In the genomic region with DNA sequence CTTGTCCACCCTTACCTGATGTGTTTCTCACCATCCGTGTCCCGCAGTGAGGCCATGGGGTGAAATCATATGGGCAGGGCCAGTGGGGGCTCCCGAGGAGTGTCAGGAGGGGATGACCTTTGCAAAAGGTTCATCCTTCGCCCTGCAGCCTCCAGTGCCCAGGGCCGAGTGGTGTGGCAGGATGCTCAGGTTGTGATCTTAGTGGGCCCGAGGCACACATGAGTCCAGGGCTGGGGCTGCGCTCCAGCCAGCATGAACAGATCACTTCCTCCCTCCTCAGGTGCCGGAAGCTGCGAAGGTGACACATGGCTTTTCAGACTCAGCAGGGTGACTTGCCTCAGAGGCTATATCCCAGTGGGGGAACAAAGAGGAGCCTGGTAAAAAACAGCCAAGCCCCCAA, we compare ENCODE assay signal across 10 cellular contexts. TPM values are rescaled to one million over a fixed set of nuclear protein-coding genes. Genes with fewer than 3 reads are reported as not detected.
DNase-seq lines count a peak whose midpoint lies in the region; ATAC-seq and TF ChIP-seq lines count a peak whose summit lies in the region.
"Had no signal": no experiment of that assay in that cellular context is flagged by ENCODE, and none has a peak within 500 bp of the region (broad histone marks: within the 10 kb centered on the region; RNA-seq: fewer than 3 reads in every experiment).

No MANE protein-coding gene starts in this region.

- WGBS in esophagus squamous epithelium, 2 donors, result 62 to 85% methylated on average over 4 to 6 of the region's 9 CpGs

- peaks cover 9% of the 10 kb centered on the region; the same call in 1 of the 2 replicates for H4K20me1 ChIP-seq in OCI-LY3 (ENCODE audit: insufficient read depth, low read length)

- H3K27ac ChIP-seq in OCI-LY3 (ENCODE audit: low read length), result peak overlapping the region; percentile 89
- H3K27ac ChIP-seq in esophagus squamous epithelium, result peak overlapping the region; percentile 95 to 100 (median 99)

- H3K36me3 Mint-ChIP-seq in T-helper 2 cell treated with Interferon-gamma antibody and Interleukin-4, amounts not matched to agents 5 μg/mL and 100 μg/mL, for 36 hours (ENCODE audit: low read depth), result peaks cover 27% of the 10 kb centered on the region
- H3K36me3 Mint-ChIP-seq in stimulated activated memory B cell treated with anti-CD40 and anti-IgM and Interleukin-4, amounts not matched to agents 10 μg/mL and 1 μg/mL and 100 μg/mL, for 72 hours, result peaks cover 48% of the 10 kb centered on the region

- TF ChIP-seq POLR2A in esophagus squamous epithelium (IDR thresholded peaks at IDR 0.05), result no peak

- no peak overlapping the region for H3K4me3 Mint-ChIP-seq in T-helper 2 cell treated with Interferon-gamma antibody and Interleukin-4, amounts not matched to agents 5 μg/mL and 100 μg/mL, for 36 hours
- peak overlapping the region; percentile 71 for H3K4me3 Mint-ChIP-seq in stimulated activated memory B cell treated with anti-CD40 and anti-IgM and Interleukin-4, amounts not matched to agents 10 μg/mL and 1 μg/mL and 100 μg/mL, for 72 hours

- intact Hi-C loops in esophagus squamous epithelium (cut with DNase I), result no loop called here

- H3K27me3 ChIP-seq in OCI-LY3 (ENCODE audit: low read depth, low read length) (no peaks in the 10 kb centered on the region), esophagus squamous epithelium (no peaks in the 10 kb centered on the region)
- H3K27me3 ChIP-seq: adrenal gland had no signal

- H3K79me2 ChIP-seq in OCI-LY3 (ENCODE audit: low read length), result peaks cover 33% of the 10 kb centered on the region

- H3K36me3 ChIP-seq in OCI-LY3 (replicated peaks; ENCODE audit: low read depth, low read length), result peaks cover 38% of the 10 kb centered on the region
- H3K36me3 ChIP-seq in esophagus squamous epithelium, result peaks cover 0 to 40% (median 0%) of the 10 kb centered on the region in 3 donors

- no peak for DNase-seq in T-helper 2 cell treated with Interferon-gamma antibody and Interleukin-4, amounts not matched to agents 5 μg/mL and 100 μg/mL, for 36 hours (ENCODE audit: low spot score)
- DNase-seq in T-helper 2 cell, result no peak
- no peak for DNase-seq in esophagus squamous epithelium (lab: John Stamatoyannopoulos, UW)
- no peak for DNase-seq in NCI-H748 treated with DMSO at 0.1 percent for 48 hours (lab: John Stamatoyannopoulos, UW)
- DNase-seq in ureter (ENCODE audit: low spot score), result no peak
- DNase-seq in stimulated activated CD4-positive, alpha-beta T cell treated with anti-CD3 and anti-CD28 coated beads, Interleukin-2, amount 100 ng/mL, for 24 hours, result no peak

- H3K4me1 ChIP-seq in OCI-LY3 (ENCODE audit: low read length), result peaks cover 62% of the 10 kb centered on the region
- H3K4me1 ChIP-seq in esophagus squamous epithelium, result peaks cover 61 to 86% (median 65%) of the 10 kb centered on the region in 3 donors

- no peak for ATAC-seq in stimulated activated memory B cell treated with anti-CD40 and anti-IgM and Interleukin-4, amounts not matched to agents 10 μg/mL and 1 μg/mL and 100 μg/mL, for 72 hours
- ATAC-seq: psoas muscle had no signal

- H2AFZ ChIP-seq in OCI-LY3 (ENCODE audit: low read depth, low read length), result no peak overlapping the region

- H3K4me1 Mint-ChIP-seq in T-helper 2 cell treated with Interferon-gamma antibody and Interleukin-4, amounts not matched to agents 5 μg/mL and 100 μg/mL, for 36 hours (ENCODE audit: low read depth), result peaks cover 31% of the 10 kb centered on the region
- H3K4me1 Mint-ChIP-seq in stimulated activated memory B cell treated with anti-CD40 and anti-IgM and Interleukin-4, amounts not matched to agents 10 μg/mL and 1 μg/mL and 100 μg/mL, for 72 hours, result peaks cover 75% of the 10 kb centered on the region

- H3K9me3 ChIP-seq in OCI-LY3 (ENCODE audit: insufficient read depth, low read length) (no peaks in the 10 kb centered on the region), esophagus squamous epithelium (no peaks in the 10 kb centered on the region)
- H3K9me3 ChIP-seq: adrenal gland, psoas muscle had no signal

- no peaks in the 10 kb centered on the region for H3K9me3 Mint-ChIP-seq in T-helper 2 cell treated with Interferon-gamma antibody and Interleukin-4, amounts not matched to agents 5 μg/mL and 100 μg/mL, for 36 hours
- no peaks in the 10 kb centered on the region for H3K9me3 Mint-ChIP-seq in stimulated activated memory B cell treated with anti-CD40 and anti-IgM and Interleukin-4, amounts not matched to agents 10 μg/mL and 1 μg/mL and 100 μg/mL, for 72 hours

- H3K27ac Mint-ChIP-seq in T-helper 2 cell treated with Interferon-gamma antibody and Interleukin-4, amounts not matched to agents 5 μg/mL and 100 μg/mL, for 36 hours, result peak overlapping the region; percentile 8
- H3K27ac Mint-ChIP-seq in stimulated activated memory B cell treated with anti-CD40 and anti-IgM and Interleukin-4, amounts not matched to agents 10 μg/mL and 1 μg/mL and 100 μg/mL, for 72 hours, result peak overlapping the region; percentile 99

- TF ChIP-seq CTCF in OCI-LY3 (IDR thresholded peaks at IDR 0.05; ENCODE audit: low read depth, low read length), result no peak
- TF ChIP-seq CTCF in esophagus squamous epithelium (IDR thresholded peaks at IDR 0.05), result no peak

- H3K4me3 ChIP-seq in OCI-LY3 (ENCODE audit: low read length), result no peak overlapping the region; the same call in 1 of the 2 replicates
- no peak overlapping the region for H3K4me3 ChIP-seq in esophagus squamous epithelium
- H3K4me3 ChIP-seq: adrenal gland, psoas muscle had no signal

- H3K27me3 Mint-ChIP-seq in T-helper 2 cell treated with Interferon-gamma antibody and Interleukin-4, amounts not matched to agents 5 μg/mL and 100 μg/mL, for 36 hours (ENCODE audit: low read depth), result no peaks in the 10 kb centered on the region
- no peaks in the 10 kb centered on the region for H3K27me3 Mint-ChIP-seq in stimulated activated memory B cell treated with anti-CD40 and anti-IgM and Interleukin-4, amounts not matched to agents 10 μg/mL and 1 μg/mL and 100 μg/mL, for 72 hours

- H3K4me2 ChIP-seq in OCI-LY3 (ENCODE audit: low read length), result peak overlapping the region; percentile 48

- H3K9ac ChIP-seq in OCI-LY3 (ENCODE audit: low read length), result peak overlapping the region; percentile 47; the same call in 1 of the 2 replicates

RNA-seq across cellular contexts. Expression of gene FKBP2, which starts 2.8 kb away (rescaled TPM):
- 10 to 100 TPM; 50.7 to 89.6 (median 56.0) TPM for total RNA-seq in esophagus squamous epithelium
- 55.7 TPM for total RNA-seq in ureter

RNA-seq across cellular contexts. Expression of gene VEGFB, which starts 3.7 kb away (rescaled TPM):
- 10 to 100 TPM; 18.0 to 50.5 (median 30.9) TPM for total RNA-seq in esophagus squamous epithelium
- 51.6 TPM for total RNA-seq in ureter

RNA-seq across cellular contexts. Expression of gene DNAJC4, which starts 7.7 kb away (rescaled TPM):
- total RNA-seq in esophagus squamous epithelium, result 10 to 100 TPM in 3 of 4 donors, 1 to 10 TPM in 1; 8.9 to 27.1 (median 16.8) TPM
- 44.1 TPM for total RNA-seq in ureter

RNA-seq across cellular contexts. Expression of gene PPP1R14B, which starts 8.7 kb away (rescaled TPM):
- total RNA-seq in esophagus squamous epithelium, result 100 to 1,000 TPM; 137 to 279 (median 203) TPM
- 136 TPM for total RNA-seq in ureter

RNA-seq across cellular contexts. Expression of gene NUDT22, which starts 12.0 kb away (rescaled TPM):
- total RNA-seq in esophagus squamous epithelium, result 10 to 100 TPM; 44.0 to 60.1 (median 50.7) TPM
- 82.7 TPM for total RNA-seq in ureter
